Comparison of ENCODE assay signal across 8 cellular contexts in genomic region chrX:40175416-40176255, GRCh38.
A peak's percentile ranks its signal among the peaks of the same experiment; 100 is the strongest.
DNase-seq lines count a peak whose midpoint lies in the region; ATAC-seq and TF ChIP-seq lines count a peak whose summit lies in the region.

No MANE protein-coding gene starts in this region.

- no peaks in the 10 kb centered on the region for H3K27me3 Mint-ChIP-seq in activated B cell treated with CpG ODN at 0.5 μM for 24 hours

- POLR2A ChIA-PET in activated B cell treated with CpG ODN at 0.5 μM for 24 hours (lab: Charles Lee) = interaction anchor here (0.5 to 5.0 kb wide), 19 partner anchors 7 to 560 kb away, joined by 3 to 187 read pairs (median 5); partner anchors contain the start of genes BCOR and MED14

- DNase-seq in DMS 273 treated with DMSO at 0.1 percent for 48 hours (lab: John Stamatoyannopoulos, UW) = peak; percentile 44
- DNase-seq in NCI-H146 (lab: John Stamatoyannopoulos, UW) = peak; percentile 79
- DNase-seq in activated B cell treated with CpG ODN at 0.5 μM for 24 hours = peak; percentile 69
- peak; percentile 83 for DNase-seq in central memory CD4-positive, alpha-beta T cell
- DNase-seq in left lobe of liver (ENCODE audit: low spot score) = peak; percentile 80
- DNase-seq in stimulated activated CD4-positive, alpha-beta T cell treated with anti-CD3 and anti-CD28 coated beads, Interleukin-2, amount 100 ng/mL, for 4 hours (ENCODE audit: low read depth) = peak; percentile 69
- no peak for DNase-seq in cortex of kidney (lab: John Stamatoyannopoulos, UW)

- TF ChIP-seq CTCF in activated B cell treated with CpG ODN at 0.5 μM for 24 hours (IDR thresholded peaks at IDR 0.05) = no peak

- peak overlapping the region; percentile 98 for H3K27ac Mint-ChIP-seq in activated B cell treated with CpG ODN at 0.5 μM for 24 hours

- peak; percentile 25 for ATAC-seq in GM21825 (IDR thresholded peaks at IDR 0.05; ENCODE audit: unreplicated experiment)
- peak; percentile 51 for ATAC-seq in activated B cell treated with CpG ODN at 0.5 μM for 24 hours (ENCODE audit: low read depth)
- peak; percentile 49 for ATAC-seq in left lobe of liver

- H3K4me3 Mint-ChIP-seq in activated B cell treated with CpG ODN at 0.5 μM for 24 hours = peak overlapping the region; percentile 88

- intact Hi-C loops in activated B cell treated with CpG ODN at 0.5 μM for 24 hours (cut with micrococcal nuclease) = loop anchor here (1.0 to 2.0 kb wide), 4 partner anchors 33 to 979 kb away; partner anchors contain the start of gene USP9X

- H3K4me1 Mint-ChIP-seq in activated B cell treated with CpG ODN at 0.5 μM for 24 hours = peaks cover 54% of the 10 kb centered on the region

- no peaks in the 10 kb centered on the region for H3K9me3 Mint-ChIP-seq in activated B cell treated with CpG ODN at 0.5 μM for 24 hours

- CTCF ChIA-PET in activated B cell treated with CpG ODN at 0.5 μM for 24 hours (lab: Charles Lee) = no interaction called here

- H3K36me3 Mint-ChIP-seq in activated B cell treated with CpG ODN at 0.5 μM for 24 hours (ENCODE audit: low read depth) = peaks cover 4% of the 10 kb centered on the region
